Comparison of ENCODE assay signal across 2 cellular contexts in genomic region chr7:158645842-158646241, GRCh38.
A peak's percentile ranks its signal among the peaks of the same experiment; 100 is the strongest.
TF ChIP-seq lines count a peak whose summit lies in the region.

No MANE protein-coding gene starts in this region.

TF ChIP-seq in SK-N-SH, 30 proteins besides CTCF, POLR2A, EP300 and RAD21 (continued from another document):
- TF ChIP-seq REST (IDR thresholded peaks at IDR 0.05; ENCODE audit: low read depth, low read length) (no peak), ZBTB33 (IDR thresholded peaks at IDR 0.05; ENCODE audit: borderline replicate concordance, low read depth) (no peak), FOXJ3 (CRISPR knock-in tag; IDR thresholded peaks at IDR 0.05) (no peak), ELF1 (IDR thresholded peaks at IDR 0.05) (no peak), JUND (IDR thresholded peaks at IDR 0.05) (0 out of 2 replicates have a peak, but pooled peaks have one; percentile 20), TCF12 (IDR thresholded peaks at IDR 0.05) (0 out of 2 replicates have a peak, but pooled peaks have one; percentile 32), RXRA (IDR thresholded peaks at IDR 0.05; ENCODE audit: borderline replicate concordance, low read depth) (no peak)

TF ChIP-seq in SK-N-SH treated with all-trans-retinoic acid at 6 μM for 48 hours, 23 proteins besides CTCF, POLR2A, EP300 and RAD21 (continued from another document):
- TF ChIP-seq CREB5 (CRISPR knock-in tag; IDR thresholded peaks at IDR 0.05; ENCODE audit: low read depth) (no peak), OSR1 (CRISPR knock-in tag; IDR thresholded peaks at IDR 0.05) (no peak)
